In genomic region chr5:58871648-58872242, GRCh38 we compare ENCODE assay signal across 8 cellular contexts.
A peak's percentile ranks its signal among the peaks of the same experiment; 100 is the strongest.
DNase-seq lines count a peak whose midpoint lies in the region; ATAC-seq and TF ChIP-seq lines count a peak whose summit lies in the region.

No MANE protein-coding gene starts in this region.

- H3K36me3 ChIP-seq in upper lobe of right lung, result no peaks in the 10 kb centered on the region

- no peak overlapping the region for H3K4me3 Mint-ChIP-seq in activated naive CD8-positive, alpha-beta T cell treated with anti-CD3 and anti-CD28 coated beads, Interleukin-2, amount 50 U/mL, for 24 hours

- peaks cover 8% of the 10 kb centered on the region for H3K27me3 Mint-ChIP-seq in activated naive CD8-positive, alpha-beta T cell treated with anti-CD3 and anti-CD28 coated beads, Interleukin-2, amount 50 U/mL, for 24 hours

- no peak overlapping the region for H3K27ac Mint-ChIP-seq in activated naive CD8-positive, alpha-beta T cell treated with anti-CD3 and anti-CD28 coated beads, Interleukin-2, amount 50 U/mL, for 24 hours

- no peaks in the 10 kb centered on the region for H3K9me3 Mint-ChIP-seq in activated naive CD8-positive, alpha-beta T cell treated with anti-CD3 and anti-CD28 coated beads, Interleukin-2, amount 50 U/mL, for 24 hours

- H3K36me3 Mint-ChIP-seq in activated naive CD8-positive, alpha-beta T cell treated with anti-CD3 and anti-CD28 coated beads, Interleukin-2, amount 50 U/mL, for 24 hours (ENCODE audit: low read depth), result no peaks in the 10 kb centered on the region

- peak; percentile 27 to 59 (median 57) for DNase-seq in NCI-H1417 (lab: John Stamatoyannopoulos, UW)
- DNase-seq in NCI-H1417 treated with DMSO at 0.1 percent for 48 hours (lab: John Stamatoyannopoulos, UW), result no peak
- peak; percentile 35 for DNase-seq in LoVo (ENCODE audit: low spot score)
- peak; percentile 19 for DNase-seq in activated naive CD8-positive, alpha-beta T cell treated with anti-CD3 and anti-CD28 coated beads, Interleukin-2, amount 50 U/mL, for 24 hours
- peak; percentile 43 for DNase-seq in inferior parietal cortex (ENCODE audit: extremely low spot score)
- DNase-seq in upper lobe of right lung, result no peak
- no peak for DNase-seq in activated CD4-positive, CD25-positive, alpha-beta regulatory T cell (lab: John Stamatoyannopoulos, UW)

- no peak overlapping the region for H3K27ac ChIP-seq in upper lobe of right lung

- peak; percentile 68 for TF ChIP-seq CTCF in upper lobe of right lung (IDR thresholded peaks at IDR 0.05)

- no peaks in the 10 kb centered on the region for H3K4me1 ChIP-seq in upper lobe of right lung

- peak; percentile 58 for ATAC-seq in GM18873 (IDR thresholded peaks at IDR 0.05; ENCODE audit: low FRiP score, unreplicated experiment)
- ATAC-seq in activated naive CD8-positive, alpha-beta T cell treated with anti-CD3 and anti-CD28 coated beads, Interleukin-2, amount 50 U/mL, for 24 hours, result no peak
- peak; percentile 44 for ATAC-seq in upper lobe of right lung

- no peaks in the 10 kb centered on the region for H3K9me3 ChIP-seq in upper lobe of right lung

- no peaks in the 10 kb centered on the region for H3K27me3 ChIP-seq in upper lobe of right lung

- no peak overlapping the region for H3K4me3 ChIP-seq in upper lobe of right lung

- H3K4me1 Mint-ChIP-seq in activated naive CD8-positive, alpha-beta T cell treated with anti-CD3 and anti-CD28 coated beads, Interleukin-2, amount 50 U/mL, for 24 hours, result no peaks in the 10 kb centered on the region

- intact Hi-C loops in upper lobe of right lung (cut with DNase I), result no loop called here

Comparison
In these comparisons a context has a peak if more than half of its experiments do, and no peak if none do; other contexts are left out.
1. DNase-seq: peak in NCI-H1417 (3 of 3), LoVo (single experiment), activated naive CD8-positive, alpha-beta T cell treated with anti-CD3 and anti-CD28 coated beads, Interleukin-2, amount 50 U/mL, for 24 hours (single experiment) and inferior parietal cortex (single experiment); none in NCI-H1417 treated with DMSO at 0.1 percent for 48 hours (single experiment), upper lobe of right lung (single experiment) and activated CD4-positive, CD25-positive, alpha-beta regulatory T cell (0 of 4).